In the genomic region with DNA sequence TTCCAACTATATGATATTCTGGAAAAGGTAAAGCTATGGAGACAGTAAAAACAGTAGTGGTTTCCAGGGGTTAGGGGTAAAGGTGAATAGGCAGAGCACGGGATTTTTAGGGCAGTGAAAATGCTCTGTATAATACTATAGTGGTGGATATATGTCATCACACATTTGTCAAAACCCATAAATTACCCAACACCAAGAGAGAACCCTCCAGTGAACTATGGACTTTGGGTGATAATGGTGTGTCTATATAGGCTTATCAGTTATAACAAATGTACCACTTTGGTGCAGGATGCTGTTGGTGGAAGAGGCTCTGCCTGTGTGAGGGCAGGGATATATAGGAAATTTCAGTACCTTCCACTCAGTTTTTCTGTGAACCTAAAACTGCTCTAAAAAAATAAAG, we compare ENCODE assay signal across 16 cellular contexts.
DNase-seq lines count a peak whose midpoint lies in the region; ATAC-seq, FAIRE-seq and TF ChIP-seq lines count a peak whose summit lies in the region.
"Had no signal": no experiment of that assay in that cellular context is flagged by ENCODE, and none has a peak within 500 bp of the region (broad histone marks: within the 10 kb centered on the region; RNA-seq: fewer than 3 reads in every experiment).

No MANE protein-coding gene starts in this region.

- FAIRE-seq in K562 (lab: Jason Lieb, UNC), result no peak
- FAIRE-seq: GM12892, H54 had no signal

- DNase-seq in NOMO-1 treated with DMSO at 0.1 percent for 48 hours (lab: John Stamatoyannopoulos, UW; ENCODE audit: unreplicated experiment), result peak; percentile 17
- DNase-seq in NOMO-1 treated with dmso at 0.1 percent for 144 hours (lab: John Stamatoyannopoulos, UW; ENCODE audit: unreplicated experiment), result no peak
- DNase-seq in MV-4-11 (lab: John Stamatoyannopoulos, UW), result peak; percentile 20
- peak in 2 of 4 experiments; percentile 26 to 52 for DNase-seq in K562 (ENCODE audit: extremely low read depth in 1 of 4, low spot score in 3 of 4)
- DNase-seq: 8988T; AML-193; Caco-2; CD8-positive, alpha-beta memory T cell; DND-41; GDM1 had no signal

- no peak overlapping the region for H3K4me3 ChIP-seq in K562
- H3K4me3 ChIP-seq: BLaER1 had no signal

- POLR2A ChIA-PET in K562 (lab: Yijun Ruan, JAX), result no interaction called here

- H4K20me1 ChIP-seq in K562 (replicated peaks; ENCODE audit: control insufficient read depth, insufficient read depth, low read length), result no peaks in the 10 kb centered on the region
- H4K20me1 ChIP-seq: BLaER1 had no signal

- 0 out of 3 replicates have a peak, but pooled peaks cover 5% of the 10 kb centered on the region for H3K36me3 ChIP-seq in K562 (ENCODE audit: control insufficient read depth, insufficient read depth, low read length)
- H3K36me3 ChIP-seq: BLaER1 had no signal

- H3K79me2 ChIP-seq in K562 (ENCODE audit: control insufficient read depth, insufficient read depth, low read length), result no peaks in the 10 kb centered on the region

- no peak overlapping the region for H2AFZ ChIP-seq in K562 (ENCODE audit: low read depth, low read length)

- H3K27me3 ChIP-seq in K562 (ENCODE audit: control insufficient read depth in 2 of 2, insufficient read depth in 2 of 2, low read length in 2 of 2), result no peaks in the 10 kb centered on the region

- ATAC-seq in K562 (peak; percentile 78), GM18519 (IDR thresholded peaks at IDR 0.05; ENCODE audit: low FRiP score, unreplicated experiment) (no peak), HG02798 (IDR thresholded peaks at IDR 0.05; ENCODE audit: poor library complexity, unreplicated experiment) (no peak), HG02870 (IDR thresholded peaks at IDR 0.05; ENCODE audit: unreplicated experiment) (no peak)

- H3K4me1 ChIP-seq in K562 (replicated peaks in 1 of 2; ENCODE audit: control insufficient read depth in 2 of 2, insufficient read depth in 2 of 2, low read length in 2 of 2), result peaks cover 8% of the 10 kb centered on the region in 2 experiments; a peak in 2 of 5 replicates
- H3K4me1 ChIP-seq: BLaER1 had no signal

- no peak overlapping the region; the same call in 2 of the 3 replicates for H3K27ac ChIP-seq in K562 (ENCODE audit: extremely low read depth, low read depth, low read length)
- H3K27ac ChIP-seq: BLaER1 had no signal

- TF ChIP-seq EP300 in K562 (IDR thresholded peaks at IDR 0.05; ENCODE audit: low read length), result no peak; the same call in 1 of the 2 replicates

- H3K4me2 ChIP-seq in K562 (ENCODE audit: insufficient read depth, low read length), result 0 out of 2 replicates have a peak overlapping the region, but pooled peaks have one; percentile 13
- H3K4me2 ChIP-seq: BLaER1 had no signal

- no TSS peak for BruUV-seq in K562 (replicated peaks; lab: Mats Ljungman, UMichigan)

- H3K9me3 ChIP-seq in K562 (replicated peaks; ENCODE audit: control insufficient read depth, insufficient read depth, low read depth, low read length), result peaks cover 1% of the 10 kb centered on the region; the same call in 1 of the 2 replicates
- H3K9me3 ChIP-seq: BLaER1, Caco-2 had no signal

- no peak for TF ChIP-seq CTCF in K562 (IDR thresholded peaks at IDR 0.05 in 2 of 3, conservative IDR thresholded peaks at IDR 0.05 in 1 of 3; ENCODE audit: insufficient read depth in 2 of 3, low read depth in 1 of 3, low read length in 3 of 3)

- no peak overlapping the region for H3K9ac ChIP-seq in K562 (ENCODE audit: insufficient read depth in 1 of 2, low read depth in 2 of 2, low read length in 2 of 2)
- H3K9ac ChIP-seq: BLaER1 had no signal

- CTCF ChIA-PET in K562 (lab: Yijun Ruan, JAX; ENCODE audit: low intra/inter-chr PET ratio), result no interaction called here

- TF ChIP-seq RAD21 in K562 (CRISPR knock-in tag; conservative IDR thresholded peaks at IDR 0.05 in 1 of 2, IDR thresholded peaks at IDR 0.05 in 1 of 2), result no peak

- 19% methylated on average over 1 of the region's 1 CpG for WGBS in K562 (ENCODE audit: insufficient coverage, low coverage, missing lambda C conversion rate)

- in situ Hi-C loops in K562 (cut with MboI), result no loop called here

- no peak for TF ChIP-seq POLR2A in K562 (conservative IDR thresholded peaks at IDR 0.05)

- intact Hi-C loops in K562 (cut with micrococcal nuclease), result no loop called here

- no peaks in the 10 kb centered on the region for H3K9me1 ChIP-seq in K562 (ENCODE audit: control insufficient read depth, insufficient read depth, low read length)

TF ChIP-seq in K562, 482 proteins besides CTCF, POLR2A, EP300 and RAD21 (continues in another document):
- TF ChIP-seq, protein P1, sequence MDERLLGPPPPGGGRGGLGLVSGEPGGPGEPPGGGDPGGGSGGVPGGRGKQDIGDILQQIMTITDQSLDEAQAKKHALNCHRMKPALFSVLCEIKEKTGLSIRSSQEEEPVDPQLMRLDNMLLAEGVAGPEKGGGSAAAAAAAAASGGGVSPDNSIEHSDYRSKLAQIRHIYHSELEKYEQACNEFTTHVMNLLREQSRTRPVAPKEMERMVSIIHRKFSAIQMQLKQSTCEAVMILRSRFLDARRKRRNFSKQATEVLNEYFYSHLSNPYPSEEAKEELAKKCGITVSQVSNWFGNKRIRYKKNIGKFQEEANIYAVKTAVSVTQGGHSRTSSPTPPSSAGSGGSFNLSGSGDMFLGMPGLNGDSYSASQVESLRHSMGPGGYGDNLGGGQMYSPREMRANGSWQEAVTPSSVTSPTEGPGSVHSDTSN (CRISPR knock-in tag; IDR thresholded peaks at IDR 0.05; ENCODE audit: low read depth), result no peak
- TF ChIP-seq, protein P1 (tag; conservative IDR thresholded peaks at IDR 0.05; ENCODE audit: low read depth), result peak; percentile 39
- TF ChIP-seq, protein P2, sequence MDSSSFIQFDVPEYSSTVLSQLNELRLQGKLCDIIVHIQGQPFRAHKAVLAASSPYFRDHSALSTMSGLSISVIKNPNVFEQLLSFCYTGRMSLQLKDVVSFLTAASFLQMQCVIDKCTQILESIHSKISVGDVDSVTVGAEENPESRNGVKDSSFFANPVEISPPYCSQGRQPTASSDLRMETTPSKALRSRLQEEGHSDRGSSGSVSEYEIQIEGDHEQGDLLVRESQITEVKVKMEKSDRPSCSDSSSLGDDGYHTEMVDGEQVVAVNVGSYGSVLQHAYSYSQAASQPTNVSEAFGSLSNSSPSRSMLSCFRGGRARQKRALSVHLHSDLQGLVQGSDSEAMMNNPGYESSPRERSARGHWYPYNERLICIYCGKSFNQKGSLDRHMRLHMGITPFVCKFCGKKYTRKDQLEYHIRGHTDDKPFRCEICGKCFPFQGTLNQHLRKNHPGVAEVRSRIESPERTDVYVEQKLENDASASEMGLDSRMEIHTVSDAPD (CRISPR knock-in tag; IDR thresholded peaks at IDR 0.05), result no peak
- TF ChIP-seq, protein P3, sequence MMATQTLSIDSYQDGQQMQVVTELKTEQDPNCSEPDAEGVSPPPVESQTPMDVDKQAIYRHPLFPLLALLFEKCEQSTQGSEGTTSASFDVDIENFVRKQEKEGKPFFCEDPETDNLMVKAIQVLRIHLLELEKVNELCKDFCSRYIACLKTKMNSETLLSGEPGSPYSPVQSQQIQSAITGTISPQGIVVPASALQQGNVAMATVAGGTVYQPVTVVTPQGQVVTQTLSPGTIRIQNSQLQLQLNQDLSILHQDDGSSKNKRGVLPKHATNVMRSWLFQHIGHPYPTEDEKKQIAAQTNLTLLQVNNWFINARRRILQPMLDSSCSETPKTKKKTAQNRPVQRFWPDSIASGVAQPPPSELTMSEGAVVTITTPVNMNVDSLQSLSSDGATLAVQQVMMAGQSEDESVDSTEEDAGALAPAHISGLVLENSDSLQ (IDR thresholded peaks at IDR 0.05), result peak; percentile 47; the same call in 1 of the 2 replicates
- TF ChIP-seq TCF3 (CRISPR knock-in tag; IDR thresholded peaks at IDR 0.05) (peak; percentile 23; the same call in 1 of the 2 replicates), CBFA2T3 (IDR thresholded peaks at IDR 0.05) (peak; percentile 54), CEBPG (CRISPR knock-in tag; IDR thresholded peaks at IDR 0.05) (no peak), CEBPG (tag; conservative IDR thresholded peaks at IDR 0.05 in 1 of 2, IDR thresholded peaks at IDR 0.05 in 1 of 2) (0 out of 4 replicates have a peak, but pooled peaks of 1 of the 2 experiments have one; percentile 30)
- TF ChIP-seq, protein P4, sequence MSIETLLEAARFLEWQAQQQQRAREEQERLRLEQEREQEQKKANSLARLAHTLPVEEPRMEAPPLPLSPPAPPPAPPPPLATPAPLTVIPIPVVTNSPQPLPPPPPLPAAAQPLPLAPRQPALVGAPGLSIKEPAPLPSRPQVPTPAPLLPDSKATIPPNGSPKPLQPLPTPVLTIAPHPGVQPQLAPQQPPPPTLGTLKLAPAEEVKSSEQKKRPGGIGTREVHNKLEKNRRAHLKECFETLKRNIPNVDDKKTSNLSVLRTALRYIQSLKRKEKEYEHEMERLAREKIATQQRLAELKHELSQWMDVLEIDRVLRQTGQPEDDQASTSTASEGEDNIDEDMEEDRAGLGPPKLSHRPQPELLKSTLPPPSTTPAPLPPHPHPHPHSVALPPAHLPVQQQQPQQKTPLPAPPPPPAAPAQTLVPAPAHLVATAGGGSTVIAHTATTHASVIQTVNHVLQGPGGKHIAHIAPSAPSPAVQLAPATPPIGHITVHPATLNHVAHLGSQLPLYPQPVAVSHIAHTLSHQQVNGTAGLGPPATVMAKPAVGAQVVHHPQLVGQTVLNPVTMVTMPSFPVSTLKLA (conservative IDR thresholded peaks at IDR 0.05), result 0 out of 4 replicates have a peak, but pooled peaks of 1 of the 2 experiments have one; percentile 32
